17 cellular contexts compared by ENCODE assay signal in genomic region chr19:4054471-4055208, GRCh38.
"Had no signal": no experiment of that assay in that cellular context is flagged by ENCODE, and none has a peak within 500 bp of the region (broad histone marks: within the 10 kb centered on the region; RNA-seq: fewer than 3 reads in every experiment).

No MANE protein-coding gene starts in this region.

- ATAC-seq: activated CD4-positive, CD25-positive, alpha-beta regulatory T cell treated with anti-CD3 and anti-CD28 coated beads, Interleukin-2, amount 50 U/mL, for 24 hours; activated T-cell treated with anti-CD3 and anti-CD28 coated beads, Interleukin-2, amount 50 U/mL, for 72 hours; stimulated activated effector memory CD8-positive, alpha-beta T cell treated with anti-CD3 and anti-CD28 coated beads, Interleukin-12 subunit alpha, Interleukin-12 subunit beta, amount 100 ng/mL, for 72 hours had no signal

- H3K4me3 Mint-ChIP-seq: activated T-cell treated with anti-CD3 and anti-CD28 coated beads, Interleukin-2, amount 50 U/mL, for 72 hours; immature natural killer cell; mesothelial cell of epicardium; neural progenitor cell; stimulated activated effector memory CD8-positive, alpha-beta T cell treated with anti-CD3 and anti-CD28 coated beads, Interleukin-12 subunit alpha, Interleukin-12 subunit beta, amount 100 ng/mL, for 72 hours; T-helper 1 cell treated with Interleukin-12 subunit alpha and Interleukin-12 subunit beta and Interleukin-4 antibody, amounts not matched to agents 30 μg/mL and 1 μg/mL, for 36 hours had no signal

- H3K4me1 ChIP-seq: neural progenitor cell had no signal

- DNase-seq: activated CD4-positive, alpha-beta T cell treated with anti-CD3 and anti-CD28 coated beads, Interleukin-2, amount 50 U/mL, for 1 hour; activated effector memory CD4-positive, alpha-beta T cell treated with anti-CD3 and anti-CD28 coated beads, Interleukin-2, amount 50 U/mL, for 16 hours; activated naive CD4-positive, alpha-beta T cell treated with anti-CD3 and anti-CD28 coated beads, Interleukin-2, amount 50 U/mL, for 16 hours; activated T-cell treated with anti-CD3 and anti-CD28 coated beads, Interleukin-2, amount 50 U/mL, for 72 hours; effector memory CD4-positive, alpha-beta T cell; immature natural killer cell; stimulated activated CD4-positive, alpha-beta T cell treated with anti-CD3 and anti-CD28 coated beads, Interleukin-4, amount 100 ng/mL, for 24 hours had no signal

- H3K27ac Mint-ChIP-seq: activated T-cell treated with anti-CD3 and anti-CD28 coated beads, Interleukin-2, amount 50 U/mL, for 72 hours; mesothelial cell of epicardium; neural progenitor cell; T-helper 1 cell treated with Interleukin-12 subunit alpha and Interleukin-12 subunit beta and Interleukin-4 antibody, amounts not matched to agents 30 μg/mL and 1 μg/mL, for 36 hours had no signal

- H3K4me3 ChIP-seq: ascending aorta, esophagus muscularis mucosa, neural progenitor cell, prostate gland, right atrium auricular region, skin epidermis had no signal

- H2AFZ ChIP-seq: neural progenitor cell had no signal

- H3K27ac ChIP-seq: ascending aorta, esophagus muscularis mucosa, neural progenitor cell, prostate gland, right atrium auricular region had no signal

- H3K9me3 ChIP-seq: ascending aorta, esophagus muscularis mucosa, prostate gland, right atrium auricular region had no signal

- H3K36me3 ChIP-seq: neural progenitor cell had no signal

- H3K4me2 ChIP-seq: neural progenitor cell had no signal

- H3K27me3 ChIP-seq: ascending aorta, esophagus muscularis mucosa, neural progenitor cell, right atrium auricular region had no signal

- H3K9me3 Mint-ChIP-seq: activated T-cell treated with anti-CD3 and anti-CD28 coated beads, Interleukin-2, amount 50 U/mL, for 72 hours; immature natural killer cell; mesothelial cell of epicardium; neural progenitor cell; stimulated activated effector memory CD8-positive, alpha-beta T cell treated with anti-CD3 and anti-CD28 coated beads, Interleukin-12 subunit alpha, Interleukin-12 subunit beta, amount 100 ng/mL, for 72 hours; T-helper 1 cell treated with Interleukin-12 subunit alpha and Interleukin-12 subunit beta and Interleukin-4 antibody, amounts not matched to agents 30 μg/mL and 1 μg/mL, for 36 hours had no signal
